In genomic region chr1:43304287-43304615, GRCh38 we compare ENCODE assay signal across 23 cellular contexts. TPM values are rescaled to one million over a fixed set of nuclear protein-coding genes. Genes with fewer than 3 reads are reported as not detected.
DNase-seq lines count a peak whose midpoint lies in the region; ATAC-seq, FAIRE-seq and TF ChIP-seq lines count a peak whose summit lies in the region.
"Had no signal": no experiment of that assay in that cellular context is flagged by ENCODE, and none has a peak within 500 bp of the region (broad histone marks: within the 10 kb centered on the region; RNA-seq: fewer than 3 reads in every experiment).

No MANE protein-coding gene starts in this region.

- no peak for FAIRE-seq in GM19239 (lab: Jason Lieb, UNC)
- FAIRE-seq: endometrium, islet of Langerhans had no signal

- H3K27me3 Mint-ChIP-seq in WTC11 (ENCODE audit: low read depth) = no peaks in the 10 kb centered on the region; the same call in 1 of the 2 replicates
- H3K27me3 Mint-ChIP-seq in mesothelial cell of epicardium (ENCODE audit: low read depth) = no peaks in the 10 kb centered on the region
- H3K27me3 Mint-ChIP-seq: activated CD8-positive, alpha-beta T cell treated with anti-CD3 and anti-CD28 coated beads for 36 hours; activated T-cell treated with anti-CD3 and anti-CD28 coated beads, Interleukin-2, amount 50 U/mL, for 24 hours had no signal

- POLR2A ChIA-PET in WTC11 (lab: Charles Lee) = no interaction called here

- H3K4me1 Mint-ChIP-seq in WTC11 = peaks cover 7% of the 10 kb centered on the region
- peaks cover 15% of the 10 kb centered on the region for H3K4me1 Mint-ChIP-seq in mesothelial cell of epicardium
- no peaks in the 10 kb centered on the region for H3K4me1 Mint-ChIP-seq in stimulated activated effector memory CD8-positive, alpha-beta T cell treated with anti-CD3 and anti-CD28 coated beads, Interleukin-12 subunit alpha, Interleukin-12 subunit beta, amount 100 ng/mL, for 72 hours
- H3K4me1 Mint-ChIP-seq: activated B cell treated with CpG ODN at 0.5 μM for 24 hours; stimulated activated memory B cell treated with anti-CD40 and anti-IgM and Interleukin-4, amounts not matched to agents 10 μg/mL and 1 μg/mL and 100 μg/mL, for 72 hours had no signal

- CTCF ChIA-PET in WTC11 (lab: Charles Lee) = no interaction called here

- no peaks in the 10 kb centered on the region for H3K36me3 ChIP-seq in colonic mucosa

- H3K27ac ChIP-seq in colonic mucosa = no peak overlapping the region

- H3K4me1 ChIP-seq in colonic mucosa = peaks cover 11% of the 10 kb centered on the region

- H3K4me3 Mint-ChIP-seq in WTC11 (no peak overlapping the region), mesothelial cell of epicardium (no peak overlapping the region)
- H3K4me3 Mint-ChIP-seq in stimulated activated effector memory CD8-positive, alpha-beta T cell treated with anti-CD3 and anti-CD28 coated beads, Interleukin-12 subunit alpha, Interleukin-12 subunit beta, amount 100 ng/mL, for 72 hours = no peak overlapping the region
- H3K4me3 Mint-ChIP-seq: activated B cell treated with CpG ODN at 0.5 μM for 24 hours; activated CD8-positive, alpha-beta T cell treated with anti-CD3 and anti-CD28 coated beads for 36 hours; activated naive CD4-positive, alpha-beta T cell treated with anti-CD3 and anti-CD28 coated beads, Interleukin-2, amount 10 ng/mL, durations not matched to agents 7 days and 5 days; activated T-cell treated with anti-CD3 and anti-CD28 coated beads, Interleukin-2, amount 50 U/mL, for 24 hours; stimulated activated memory B cell treated with anti-CD40 and anti-IgM and Interleukin-4, amounts not matched to agents 10 μg/mL and 1 μg/mL and 100 μg/mL, for 72 hours had no signal

- TF ChIP-seq CTCF in WTC11 (IDR thresholded peaks at IDR 0.05) (no peak), mesothelial cell of epicardium (IDR thresholded peaks at IDR 0.05; ENCODE audit: unreplicated experiment) (no peak), colonic mucosa (IDR thresholded peaks at IDR 0.05) (no peak)

- ATAC-seq in WTC11 = no peak
- no peak for ATAC-seq in stimulated activated effector memory CD8-positive, alpha-beta T cell treated with anti-CD3 and anti-CD28 coated beads, Interleukin-12 subunit alpha, Interleukin-12 subunit beta, amount 100 ng/mL, for 72 hours
- ATAC-seq: activated CD8-positive, alpha-beta T cell treated with anti-CD3 and anti-CD28 coated beads for 36 hours had no signal

- no peak overlapping the region for H3K4me3 ChIP-seq in colonic mucosa

- H3K27me3 ChIP-seq in colonic mucosa = no peaks in the 10 kb centered on the region

- H3K9me3 Mint-ChIP-seq in WTC11 = no peaks in the 10 kb centered on the region
- no peaks in the 10 kb centered on the region for H3K9me3 Mint-ChIP-seq in mesothelial cell of epicardium
- no peaks in the 10 kb centered on the region for H3K9me3 Mint-ChIP-seq in stimulated activated effector memory CD8-positive, alpha-beta T cell treated with anti-CD3 and anti-CD28 coated beads, Interleukin-12 subunit alpha, Interleukin-12 subunit beta, amount 100 ng/mL, for 72 hours
- H3K9me3 Mint-ChIP-seq: activated B cell treated with CpG ODN at 0.5 μM for 24 hours; activated CD8-positive, alpha-beta T cell treated with anti-CD3 and anti-CD28 coated beads for 36 hours; activated naive CD4-positive, alpha-beta T cell treated with anti-CD3 and anti-CD28 coated beads, Interleukin-2, amount 10 ng/mL, durations not matched to agents 7 days and 5 days; activated T-cell treated with anti-CD3 and anti-CD28 coated beads, Interleukin-2, amount 50 U/mL, for 24 hours; stimulated activated memory B cell treated with anti-CD40 and anti-IgM and Interleukin-4, amounts not matched to agents 10 μg/mL and 1 μg/mL and 100 μg/mL, for 72 hours had no signal

- intact Hi-C loops in colonic mucosa (cut with DNase I) = no loop called here

- H3K27ac Mint-ChIP-seq in WTC11 (peak overlapping the region; percentile 69; the same call in 1 of the 2 replicates), mesothelial cell of epicardium (peak overlapping the region; percentile 52)
- peak overlapping the region; percentile 50 for H3K27ac Mint-ChIP-seq in stimulated activated effector memory CD8-positive, alpha-beta T cell treated with anti-CD3 and anti-CD28 coated beads, Interleukin-12 subunit alpha, Interleukin-12 subunit beta, amount 100 ng/mL, for 72 hours
- H3K27ac Mint-ChIP-seq: activated B cell treated with CpG ODN at 0.5 μM for 24 hours; activated CD8-positive, alpha-beta T cell treated with anti-CD3 and anti-CD28 coated beads for 36 hours; activated naive CD4-positive, alpha-beta T cell treated with anti-CD3 and anti-CD28 coated beads, Interleukin-2, amount 10 ng/mL, durations not matched to agents 7 days and 5 days; activated T-cell treated with anti-CD3 and anti-CD28 coated beads, Interleukin-2, amount 50 U/mL, for 24 hours; stimulated activated memory B cell treated with anti-CD40 and anti-IgM and Interleukin-4, amounts not matched to agents 10 μg/mL and 1 μg/mL and 100 μg/mL, for 72 hours had no signal

- DNase-seq in WTC11 (ENCODE audit: low spot score) = no peak
- peak; percentile 44 for DNase-seq in dermis blood vessel endothelial cell
- DNase-seq in mesothelial cell of epicardium (ENCODE audit: low spot score in 2 of 2, unreplicated experiment in 2 of 2) = no peak
- no peak for DNase-seq in stimulated activated effector memory CD8-positive, alpha-beta T cell treated with anti-CD3 and anti-CD28 coated beads, Interleukin-12 subunit alpha, Interleukin-12 subunit beta, amount 100 ng/mL, for 72 hours (ENCODE audit: low spot score in 2 of 2)
- DNase-seq in GM19239 (ENCODE audit: insufficient read length, low spot score) = no peak
- DNase-seq in OCI-M1 (lab: John Stamatoyannopoulos, UW) = no peak
- DNase-seq in colonic mucosa = no peak
- no peak for DNase-seq in activated CD4-positive, alpha-beta T cell treated with anti-CD3 and anti-CD28 coated beads for 1 hour
- DNase-seq: activated B cell treated with CpG ODN at 0.5 μM for 24 hours; activated CD8-positive, alpha-beta T cell treated with anti-CD3 and anti-CD28 coated beads for 36 hours; activated naive CD4-positive, alpha-beta T cell treated with anti-CD3 and anti-CD28 coated beads, Interleukin-2, amount 10 ng/mL, durations not matched to agents 7 days and 5 days; activated T-cell treated with anti-CD3 and anti-CD28 coated beads, Interleukin-2, amount 50 U/mL, for 24 hours; AML-193; hippocampal formation; NCI-H2081 treated with DMSO at 0.1 percent for 48 hours; retina; SHP77 treated with DMSO at 0.1 percent for 48 hours; T-helper 1 cell had no signal

- H3K36me3 Mint-ChIP-seq in WTC11 (no peaks in the 10 kb centered on the region), mesothelial cell of epicardium (no peaks in the 10 kb centered on the region)
- no peaks in the 10 kb centered on the region for H3K36me3 Mint-ChIP-seq in stimulated activated effector memory CD8-positive, alpha-beta T cell treated with anti-CD3 and anti-CD28 coated beads, Interleukin-12 subunit alpha, Interleukin-12 subunit beta, amount 100 ng/mL, for 72 hours
- H3K36me3 Mint-ChIP-seq: activated naive CD4-positive, alpha-beta T cell treated with anti-CD3 and anti-CD28 coated beads, Interleukin-2, amount 10 ng/mL, durations not matched to agents 7 days and 5 days; stimulated activated memory B cell treated with anti-CD40 and anti-IgM and Interleukin-4, amounts not matched to agents 10 μg/mL and 1 μg/mL and 100 μg/mL, for 72 hours had no signal

- H3K9ac ChIP-seq in colonic mucosa (ENCODE audit: low read depth in 2 of 2, low read length in 2 of 2) = peak overlapping the region in 1 of 2 donors; percentile 47

- H3K9me3 ChIP-seq in colonic mucosa = no peaks in the 10 kb centered on the region

TF ChIP-seq in WTC11, 78 proteins besides CTCF, POLR2A, EP300 and RAD21:
- TF ChIP-seq CDX4 (CRISPR knock-in tag; IDR thresholded peaks at IDR 0.05; ENCODE audit: borderline replicate concordance) = no peak
- TF ChIP-seq TEAD4 (CRISPR knock-in tag; IDR thresholded peaks at IDR 0.05) = no peak
- no peak for TF ChIP-seq GABPB1 (CRISPR knock-in tag; IDR thresholded peaks at IDR 0.05)

RNA-seq across cellular contexts. Expression of gene TIE1, which starts 3.5 kb away (rescaled TPM):
- 2.5 to 3.7 TPM (median 2.6 TPM) in 3 replicates for total RNA-seq in WTC11 (2021)
- 1,320 and 1,392 TPM in 2 replicates for total RNA-seq in dermis blood vessel endothelial cell
- total RNA-seq in mesothelial cell of epicardium = 1.3 to 1.7 TPM (median 1.5 TPM) in 3 replicates
- total RNA-seq in colonic mucosa = 1 to 10 TPM; 5.1 to 7.6 TPM
- total RNA-seq: activated B cell treated with CpG ODN at 0.5 μM for 24 hours had no signal

RNA-seq across cellular contexts. Expression of gene C1orf210, which starts 18.9 kb away (rescaled TPM):
- total RNA-seq in WTC11 (2021) = 11.7 to 14.0 TPM (median 12.8 TPM) in 3 replicates
- not detected in 2 replicates for total RNA-seq in dermis blood vessel endothelial cell
- total RNA-seq in mesothelial cell of epicardium = 3.7 to 5.3 TPM (median 4.2 TPM) in 3 replicates
- 10 to 100 TPM; 67.4 to 94.3 TPM for total RNA-seq in colonic mucosa
- total RNA-seq: activated B cell treated with CpG ODN at 0.5 μM for 24 hours; activated CD8-positive, alpha-beta T cell treated with anti-CD3 and anti-CD28 coated beads for 36 hours; mesenteric fat pad; OCI-LY7 had no signal

RNA-seq across cellular contexts. Expression of gene MPL, which starts 33.4 kb away (rescaled TPM):
- total RNA-seq in WTC11 (2021) (0.15 to 0.44 TPM (median 0.21 TPM) in 3 replicates), dermis blood vessel endothelial cell (0.09 TPM in 1 of 2 replicates, not detected in the other), mesothelial cell of epicardium (0.50 to 0.53 TPM in 2 of 3 replicates, not detected in the other), colonic mucosa (under 1 TPM in 1 of 2 donors, not detected in 1; 0.12 TPM)
- total RNA-seq: activated B cell treated with CpG ODN at 0.5 μM for 24 hours; activated CD8-positive, alpha-beta T cell treated with anti-CD3 and anti-CD28 coated beads for 36 hours; OCI-LY7 had no signal

RNA-seq across cellular contexts. Expression of gene TMEM125, which starts 34.5 kb away (rescaled TPM):
- total RNA-seq in WTC11 (2021) (21.5 to 27.8 TPM (median 25.1 TPM) in 3 replicates), dermis blood vessel endothelial cell (0.05 TPM in 1 of 2 replicates, not detected in the other), mesothelial cell of epicardium (7.6 to 9.2 TPM (median 7.7 TPM) in 3 replicates), colonic mucosa (10 to 100 TPM; 59.8 to 80.0 TPM)
- total RNA-seq: activated B cell treated with CpG ODN at 0.5 μM for 24 hours, mesenteric fat pad had no signal

RNA-seq across cellular contexts. Expression of gene CDC20, which starts 54.5 kb away (rescaled TPM):
- total RNA-seq in WTC11 (2021) (246 to 280 TPM (median 265 TPM) in 3 replicates), dermis blood vessel endothelial cell (22.1 and 121 TPM in 2 replicates), mesothelial cell of epicardium (32.0 to 33.4 TPM (median 32.4 TPM) in 3 replicates), colonic mucosa (100 to 1,000 TPM in 1 of 2 donors, 10 to 100 TPM in 1; 42.6 to 201 TPM)

Comparison
In these comparisons a context has a peak if more than half of its experiments do, and no peak if none do; other contexts are left out.
1. RNA of gene TIE1, which starts 3.5 kb away (total RNA-seq): 1,320 to 1,392 TPM in dermis blood vessel endothelial cell; 5.1 to 7.6 TPM in colonic mucosa, 2.5 to 3.7 TPM in WTC11 and 1.3 to 1.7 TPM in mesothelial cell of epicardium; every median in the first group is over 100 times any median in the second.
2. Peak in every context shown above with its lines, with median percentiles within 50 percentile points of each other: H3K27ac Mint-ChIP-seq.